1 cellular context compared by ENCODE assay signal in genomic region chr17:59105852-59106462, GRCh38.
TF ChIP-seq lines count a peak whose summit lies in the region.

No MANE protein-coding gene starts in this region.

TF ChIP-seq in IMR-90, 13 proteins besides CTCF, POLR2A, EP300 and RAD21 (continued from another document):
- no peak for TF ChIP-seq ELK1 (IDR thresholded peaks at IDR 0.05; ENCODE audit: borderline replicate concordance, low read depth, low read length)
- 0 out of 2 replicates have a peak, but pooled peaks have one; percentile 20 for TF ChIP-seq MXI1 (IDR thresholded peaks at IDR 0.05; ENCODE audit: borderline replicate concordance, low read depth, low read length)
- TF ChIP-seq RCOR1 (IDR thresholded peaks at IDR 0.05; ENCODE audit: insufficient replicate concordance, low read length) = no peak
